In genomic region chr7:142772051-142772450, GRCh38 we compare ENCODE assay signal across 22 cellular contexts. TPM values are rescaled to one million over a fixed set of nuclear protein-coding genes. Genes with fewer than 3 reads are reported as not detected.
"Had no signal": no experiment of that assay in that cellular context is flagged by ENCODE, and none has a peak within 500 bp of the region (broad histone marks: within the 10 kb centered on the region; RNA-seq: fewer than 3 reads in every experiment).

No MANE protein-coding gene starts in this region.

- DNase-seq: activated CD4-positive, alpha-beta T cell treated with anti-CD3 and anti-CD28 coated beads for 4 hours; activated CD8-positive, alpha-beta memory T cell treated with anti-CD3 and anti-CD28 coated beads, Interleukin-2, amount 50 U/mL, for 4 hours; activated CD8-positive, alpha-beta T cell treated with anti-CD3 and anti-CD28 coated beads for 36 hours; activated gamma-delta T cell treated with Interleukin-2 at 50 U/mL for 16 hours; activated naive CD4-positive, alpha-beta T cell treated with anti-CD3 and anti-CD28 coated beads, Interleukin-2, amount 10 ng/mL, durations not matched to agents 7 days and 5 days; activated naive CD8-positive, alpha-beta T cell treated with anti-CD3 and anti-CD28 coated beads for 36 hours; activated T-cell treated with anti-CD3 and anti-CD28 coated beads, Interleukin-2, amount 50 U/mL, for 72 hours; caudate nucleus; Kasumi-1; NCI-H1092 treated with DMSO at 0.1 percent for 48 hours; NCI-H1417 treated with DMSO at 0.1 percent for 48 hours; NCI-H1694; NCI-H446; NCI-H524; NK-92 treated with Interleukin-12 subunit alpha and Interleukin-12 subunit beta, amount 100 ng/mL, for 24 hours; Peyer's patch; SHP77 treated with DMSO at 0.1 percent for 48 hours had no signal

- H3K4me3 Mint-ChIP-seq: activated CD8-positive, alpha-beta T cell treated with anti-CD3 and anti-CD28 coated beads for 36 hours; activated naive CD4-positive, alpha-beta T cell treated with anti-CD3 and anti-CD28 coated beads, Interleukin-2, amount 10 ng/mL, durations not matched to agents 7 days and 5 days; activated naive CD8-positive, alpha-beta T cell treated with anti-CD3 and anti-CD28 coated beads for 36 hours; activated T-cell treated with anti-CD3 and anti-CD28 coated beads, Interleukin-2, amount 50 U/mL, for 72 hours; T-helper 1 cell treated with Interleukin-12 subunit alpha and Interleukin-12 subunit beta and Interleukin-4 antibody, amounts not matched to agents 30 μg/mL and 1 μg/mL, for 36 hours had no signal

- FAIRE-seq: K562 had no signal

- H3K9me3 Mint-ChIP-seq: activated CD8-positive, alpha-beta T cell treated with anti-CD3 and anti-CD28 coated beads for 36 hours; activated naive CD4-positive, alpha-beta T cell treated with anti-CD3 and anti-CD28 coated beads, Interleukin-2, amount 10 ng/mL, durations not matched to agents 7 days and 5 days; activated naive CD8-positive, alpha-beta T cell treated with anti-CD3 and anti-CD28 coated beads for 36 hours; activated T-cell treated with anti-CD3 and anti-CD28 coated beads, Interleukin-2, amount 50 U/mL, for 72 hours; activated T-helper 2 cell treated with anti-CD3 and anti-CD28 coated beads, Interferon-gamma antibody, Interleukin-2, Interleukin-4, amounts not matched to agents 10 μg/mL and 5 μg/mL and 100 μg/mL, durations not matched to agents 14 hours and 24 hours and 36 hours; T-helper 1 cell treated with Interleukin-12 subunit alpha and Interleukin-12 subunit beta and Interleukin-4 antibody, amounts not matched to agents 30 μg/mL and 1 μg/mL, for 36 hours had no signal

- H3K27ac ChIP-seq: Peyer's patch had no signal

- H3K36me3 Mint-ChIP-seq: activated naive CD4-positive, alpha-beta T cell treated with anti-CD3 and anti-CD28 coated beads, Interleukin-2, amount 10 ng/mL, durations not matched to agents 7 days and 5 days had no signal

- H3K36me3 ChIP-seq: Peyer's patch had no signal

- H3K27ac Mint-ChIP-seq: activated CD8-positive, alpha-beta T cell treated with anti-CD3 and anti-CD28 coated beads for 36 hours; activated naive CD4-positive, alpha-beta T cell treated with anti-CD3 and anti-CD28 coated beads, Interleukin-2, amount 10 ng/mL, durations not matched to agents 7 days and 5 days; activated naive CD8-positive, alpha-beta T cell treated with anti-CD3 and anti-CD28 coated beads for 36 hours; activated T-cell treated with anti-CD3 and anti-CD28 coated beads, Interleukin-2, amount 50 U/mL, for 72 hours; activated T-helper 2 cell treated with anti-CD3 and anti-CD28 coated beads, Interferon-gamma antibody, Interleukin-2, Interleukin-4, amounts not matched to agents 10 μg/mL and 5 μg/mL and 100 μg/mL, durations not matched to agents 14 hours and 24 hours and 36 hours; T-helper 1 cell treated with Interleukin-12 subunit alpha and Interleukin-12 subunit beta and Interleukin-4 antibody, amounts not matched to agents 30 μg/mL and 1 μg/mL, for 36 hours had no signal

- H3K4me3 ChIP-seq: K562, Peyer's patch had no signal

- ATAC-seq: activated CD8-positive, alpha-beta T cell treated with anti-CD3 and anti-CD28 coated beads for 36 hours; K562 had no signal

- H3K27me3 ChIP-seq: Peyer's patch had no signal

- H3K27me3 Mint-ChIP-seq: activated CD8-positive, alpha-beta T cell treated with anti-CD3 and anti-CD28 coated beads for 36 hours; activated naive CD8-positive, alpha-beta T cell treated with anti-CD3 and anti-CD28 coated beads for 36 hours had no signal

RNA-seq across cellular contexts. Expression of gene PRSS2, which starts 1.3 kb away (rescaled TPM):
- total RNA-seq: activated CD8-positive, alpha-beta T cell treated with anti-CD3 and anti-CD28 coated beads for 36 hours; activated naive CD8-positive, alpha-beta T cell treated with anti-CD3 and anti-CD28 coated beads for 36 hours; activated T-cell treated with anti-CD3 and anti-CD28 coated beads, Interleukin-2, amount 50 U/mL, for 72 hours; activated T-helper 2 cell treated with anti-CD3 and anti-CD28 coated beads, Interferon-gamma antibody, Interleukin-2, Interleukin-4, amounts not matched to agents 10 μg/mL and 5 μg/mL and 100 μg/mL, durations not matched to agents 14 hours and 24 hours and 36 hours; chondrocyte; SK-MEL-5 had no signal

RNA-seq across cellular contexts. Expression of gene PRSS1, which starts 22.8 kb away (rescaled TPM):
- total RNA-seq: activated CD8-positive, alpha-beta T cell treated with anti-CD3 and anti-CD28 coated beads for 36 hours; activated naive CD8-positive, alpha-beta T cell treated with anti-CD3 and anti-CD28 coated beads for 36 hours; activated T-cell treated with anti-CD3 and anti-CD28 coated beads, Interleukin-2, amount 50 U/mL, for 72 hours; activated T-helper 2 cell treated with anti-CD3 and anti-CD28 coated beads, Interferon-gamma antibody, Interleukin-2, Interleukin-4, amounts not matched to agents 10 μg/mL and 5 μg/mL and 100 μg/mL, durations not matched to agents 14 hours and 24 hours and 36 hours; chondrocyte; Peyer's patch; SK-MEL-5 had no signal
